Comparison of ENCODE assay signal across 1 cellular context in genomic region chr3:195001961-195002861, GRCh38.
A peak's percentile ranks its signal among the peaks of the same experiment; 100 is the strongest.
TF ChIP-seq lines count a peak whose summit lies in the region.

No MANE protein-coding gene starts in this region.

TF ChIP-seq in HEK293, 187 proteins besides CTCF, POLR2A, EP300 and RAD21 (continued from another document and continues in another):
- TF ChIP-seq, protein P1, sequence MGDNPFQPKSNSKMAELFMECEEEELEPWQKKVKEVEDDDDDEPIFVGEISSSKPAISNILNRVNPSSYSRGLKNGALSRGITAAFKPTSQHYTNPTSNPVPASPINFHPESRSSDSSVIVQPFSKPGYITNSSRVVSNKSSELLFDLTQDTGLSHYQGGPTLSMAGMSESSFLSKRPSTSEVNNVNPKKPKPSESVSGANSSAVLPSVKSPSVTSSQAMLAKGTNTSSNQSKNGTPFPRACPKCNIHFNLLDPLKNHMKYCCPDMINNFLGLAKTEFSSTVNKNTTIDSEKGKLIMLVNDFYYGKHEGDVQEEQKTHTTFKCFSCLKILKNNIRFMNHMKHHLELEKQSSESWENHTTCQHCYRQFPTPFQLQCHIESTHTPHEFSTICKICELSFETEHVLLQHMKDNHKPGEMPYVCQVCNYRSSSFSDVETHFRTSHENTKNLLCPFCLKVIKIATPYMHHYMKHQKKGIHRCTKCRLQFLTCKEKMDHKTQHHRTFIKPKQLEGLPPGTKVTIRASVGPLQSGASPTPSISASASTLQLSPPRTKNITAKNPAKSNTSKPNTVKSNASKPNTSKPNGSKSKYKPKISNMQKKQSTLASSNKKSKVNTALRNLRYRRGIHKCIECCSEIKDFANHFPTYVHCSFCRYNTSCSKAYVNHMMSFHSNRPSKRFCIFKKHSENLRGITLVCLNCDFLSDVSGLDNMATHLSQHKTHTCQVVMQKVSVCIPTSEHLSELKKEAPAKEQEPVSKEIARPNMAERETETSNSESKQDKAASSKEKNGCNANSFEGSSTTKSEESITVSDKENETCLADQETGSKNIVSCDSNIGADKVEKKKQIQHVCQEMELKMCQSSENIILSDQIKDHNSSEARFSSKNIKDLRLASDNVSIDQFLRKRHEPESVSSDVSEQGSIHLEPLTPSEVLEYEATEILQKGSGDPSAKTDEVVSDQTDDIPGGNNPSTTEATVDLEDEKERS (tag by site-specific recombination; IDR thresholded peaks at IDR 0.05), result no peak
- TF ChIP-seq EGR2 (tag by site-specific recombination; IDR thresholded peaks at IDR 0.05; ENCODE audit: low read depth), result peak; percentile 17; the same call in 1 of the 2 replicates
- TF ChIP-seq KLF1 (tag by site-specific recombination; IDR thresholded peaks at IDR 0.05), result peak; percentile 83
- no peak for TF ChIP-seq ZNF626 (tag by site-specific recombination; IDR thresholded peaks at IDR 0.05)
- no peak for TF ChIP-seq ZNF707 (tag by site-specific recombination; IDR thresholded peaks at IDR 0.05)
- peak; percentile 83 for TF ChIP-seq ZIC2 (tag by site-specific recombination; IDR thresholded peaks at IDR 0.05)
- TF ChIP-seq, protein P2, sequence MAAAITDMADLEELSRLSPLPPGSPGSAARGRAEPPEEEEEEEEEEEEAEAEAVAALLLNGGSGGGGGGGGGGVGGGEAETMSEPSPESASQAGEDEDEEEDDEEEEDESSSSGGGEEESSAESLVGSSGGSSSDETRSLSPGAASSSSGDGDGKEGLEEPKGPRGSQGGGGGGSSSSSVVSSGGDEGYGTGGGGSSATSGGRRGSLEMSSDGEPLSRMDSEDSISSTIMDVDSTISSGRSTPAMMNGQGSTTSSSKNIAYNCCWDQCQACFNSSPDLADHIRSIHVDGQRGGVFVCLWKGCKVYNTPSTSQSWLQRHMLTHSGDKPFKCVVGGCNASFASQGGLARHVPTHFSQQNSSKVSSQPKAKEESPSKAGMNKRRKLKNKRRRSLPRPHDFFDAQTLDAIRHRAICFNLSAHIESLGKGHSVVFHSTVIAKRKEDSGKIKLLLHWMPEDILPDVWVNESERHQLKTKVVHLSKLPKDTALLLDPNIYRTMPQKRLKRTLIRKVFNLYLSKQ (tag by site-specific recombination; IDR thresholded peaks at IDR 0.05; ENCODE audit: borderline replicate concordance), result no peak
- peak; percentile 79 for TF ChIP-seq PATZ1 (tag by site-specific recombination; IDR thresholded peaks at IDR 0.05)
- peak; percentile 95 for TF ChIP-seq KLF10 (tag by site-specific recombination; IDR thresholded peaks at IDR 0.05)
- peak; percentile 78 for TF ChIP-seq SCRT2 (tag by site-specific recombination; IDR thresholded peaks at IDR 0.05)
- TF ChIP-seq ZNF629 (tag by site-specific recombination; IDR thresholded peaks at IDR 0.05), result peak; percentile 92
- TF ChIP-seq ZNF558 (tag by site-specific recombination; IDR thresholded peaks at IDR 0.05), result peak; percentile 45; the same call in 1 of the 2 replicates
- TF ChIP-seq GLIS2 (tag by site-specific recombination; IDR thresholded peaks at IDR 0.05), result peak; percentile 69
- TF ChIP-seq PBX3 (CRISPR knock-in tag; IDR thresholded peaks at IDR 0.05), result no peak
- TF ChIP-seq ZNF184 (tag by site-specific recombination; IDR thresholded peaks at IDR 0.05), result peak; percentile 71; the same call in 1 of the 2 replicates
- TF ChIP-seq, protein P3, sequence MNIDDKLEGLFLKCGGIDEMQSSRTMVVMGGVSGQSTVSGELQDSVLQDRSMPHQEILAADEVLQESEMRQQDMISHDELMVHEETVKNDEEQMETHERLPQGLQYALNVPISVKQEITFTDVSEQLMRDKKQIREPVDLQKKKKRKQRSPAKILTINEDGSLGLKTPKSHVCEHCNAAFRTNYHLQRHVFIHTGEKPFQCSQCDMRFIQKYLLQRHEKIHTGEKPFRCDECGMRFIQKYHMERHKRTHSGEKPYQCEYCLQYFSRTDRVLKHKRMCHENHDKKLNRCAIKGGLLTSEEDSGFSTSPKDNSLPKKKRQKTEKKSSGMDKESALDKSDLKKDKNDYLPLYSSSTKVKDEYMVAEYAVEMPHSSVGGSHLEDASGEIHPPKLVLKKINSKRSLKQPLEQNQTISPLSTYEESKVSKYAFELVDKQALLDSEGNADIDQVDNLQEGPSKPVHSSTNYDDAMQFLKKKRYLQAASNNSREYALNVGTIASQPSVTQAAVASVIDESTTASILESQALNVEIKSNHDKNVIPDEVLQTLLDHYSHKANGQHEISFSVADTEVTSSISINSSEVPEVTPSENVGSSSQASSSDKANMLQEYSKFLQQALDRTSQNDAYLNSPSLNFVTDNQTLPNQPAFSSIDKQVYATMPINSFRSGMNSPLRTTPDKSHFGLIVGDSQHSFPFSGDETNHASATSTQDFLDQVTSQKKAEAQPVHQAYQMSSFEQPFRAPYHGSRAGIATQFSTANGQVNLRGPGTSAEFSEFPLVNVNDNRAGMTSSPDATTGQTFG (tag by site-specific recombination; IDR thresholded peaks at IDR 0.05; ENCODE audit: borderline replicate concordance), result no peak
- peak; percentile 69 for TF ChIP-seq GFI1B (tag by site-specific recombination; IDR thresholded peaks at IDR 0.05)
- peak; percentile 7; the same call in 1 of the 2 replicates for TF ChIP-seq ZNF600 (tag by site-specific recombination; IDR thresholded peaks at IDR 0.05)
- peak; percentile 89 for TF ChIP-seq KLF17 (tag by site-specific recombination; IDR thresholded peaks at IDR 0.05)
- peak; percentile 7; the same call in 1 of the 2 replicates for TF ChIP-seq ZNF146 (tag by site-specific recombination; IDR thresholded peaks at IDR 0.05)
- TF ChIP-seq SCRT1 (tag by site-specific recombination; IDR thresholded peaks at IDR 0.05; ENCODE audit: borderline replicate concordance), result peak; percentile 85
- peak; percentile 69; the same call in 1 of the 2 replicates for TF ChIP-seq ZNF843 (tag by site-specific recombination; IDR thresholded peaks at IDR 0.05)
- 0 out of 2 replicates have a peak, but pooled peaks have one; percentile 24 for TF ChIP-seq ZFP69B (tag by site-specific recombination; IDR thresholded peaks at IDR 0.05)
- TF ChIP-seq ZBTB8A (tag by site-specific recombination; IDR thresholded peaks at IDR 0.05), result peak; percentile 68
- TF ChIP-seq, protein P4, sequence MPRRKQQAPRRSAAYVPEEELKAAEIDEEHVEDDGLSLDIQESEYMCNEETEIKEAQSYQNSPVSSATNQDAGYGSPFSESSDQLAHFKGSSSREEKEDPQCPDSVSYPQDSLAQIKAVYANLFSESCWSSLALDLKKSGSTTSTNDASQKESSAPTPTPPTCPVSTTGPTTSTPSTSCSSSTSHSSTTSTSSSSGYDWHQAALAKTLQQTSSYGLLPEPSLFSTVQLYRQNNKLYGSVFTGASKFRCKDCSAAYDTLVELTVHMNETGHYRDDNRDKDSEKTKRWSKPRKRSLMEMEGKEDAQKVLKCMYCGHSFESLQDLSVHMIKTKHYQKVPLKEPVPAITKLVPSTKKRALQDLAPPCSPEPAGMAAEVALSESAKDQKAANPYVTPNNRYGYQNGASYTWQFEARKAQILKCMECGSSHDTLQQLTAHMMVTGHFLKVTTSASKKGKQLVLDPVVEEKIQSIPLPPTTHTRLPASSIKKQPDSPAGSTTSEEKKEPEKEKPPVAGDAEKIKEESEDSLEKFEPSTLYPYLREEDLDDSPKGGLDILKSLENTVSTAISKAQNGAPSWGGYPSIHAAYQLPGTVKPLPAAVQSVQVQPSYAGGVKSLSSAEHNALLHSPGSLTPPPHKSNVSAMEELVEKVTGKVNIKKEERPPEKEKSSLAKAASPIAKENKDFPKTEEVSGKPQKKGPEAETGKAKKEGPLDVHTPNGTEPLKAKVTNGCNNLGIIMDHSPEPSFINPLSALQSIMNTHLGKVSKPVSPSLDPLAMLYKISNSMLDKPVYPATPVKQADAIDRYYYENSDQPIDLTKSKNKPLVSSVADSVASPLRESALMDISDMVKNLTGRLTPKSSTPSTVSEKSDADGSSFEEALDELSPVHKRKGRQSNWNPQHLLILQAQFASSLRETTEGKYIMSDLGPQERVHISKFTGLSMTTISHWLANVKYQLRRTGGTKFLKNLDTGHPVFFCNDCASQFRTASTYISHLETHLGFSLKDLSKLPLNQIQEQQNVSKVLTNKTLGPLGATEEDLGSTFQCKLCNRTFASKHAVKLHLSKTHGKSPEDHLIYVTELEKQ (tag by site-specific recombination; IDR thresholded peaks at IDR 0.05; ENCODE audit: borderline replicate concordance), result peak; percentile 88
- TF ChIP-seq ZEB2 (tag by site-specific recombination; IDR thresholded peaks at IDR 0.05), result peak; percentile 82
- TF ChIP-seq ZFHX2 (tag by site-specific recombination; conservative IDR thresholded peaks at IDR 0.05), result peak; percentile 65
- TF ChIP-seq KLF7 (tag by site-specific recombination; IDR thresholded peaks at IDR 0.05; ENCODE audit: borderline replicate concordance), result peak; percentile 50; the same call in 1 of the 2 replicates
- peak; percentile 12; the same call in 1 of the 2 replicates for TF ChIP-seq ZNF362 (tag by site-specific recombination; IDR thresholded peaks at IDR 0.05)
- peak; percentile 72; the same call in 1 of the 2 replicates for TF ChIP-seq ZNF24 (tag by site-specific recombination; IDR thresholded peaks at IDR 0.05)
- TF ChIP-seq ZNF777 (tag by site-specific recombination; IDR thresholded peaks at IDR 0.05; ENCODE audit: borderline replicate concordance), result no peak
- TF ChIP-seq, protein P5, sequence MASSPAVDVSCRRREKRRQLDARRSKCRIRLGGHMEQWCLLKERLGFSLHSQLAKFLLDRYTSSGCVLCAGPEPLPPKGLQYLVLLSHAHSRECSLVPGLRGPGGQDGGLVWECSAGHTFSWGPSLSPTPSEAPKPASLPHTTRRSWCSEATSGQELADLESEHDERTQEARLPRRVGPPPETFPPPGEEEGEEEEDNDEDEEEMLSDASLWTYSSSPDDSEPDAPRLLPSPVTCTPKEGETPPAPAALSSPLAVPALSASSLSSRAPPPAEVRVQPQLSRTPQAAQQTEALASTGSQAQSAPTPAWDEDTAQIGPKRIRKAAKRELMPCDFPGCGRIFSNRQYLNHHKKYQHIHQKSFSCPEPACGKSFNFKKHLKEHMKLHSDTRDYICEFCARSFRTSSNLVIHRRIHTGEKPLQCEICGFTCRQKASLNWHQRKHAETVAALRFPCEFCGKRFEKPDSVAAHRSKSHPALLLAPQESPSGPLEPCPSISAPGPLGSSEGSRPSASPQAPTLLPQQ (tag by site-specific recombination; IDR thresholded peaks at IDR 0.05), result peak; percentile 57; the same call in 1 of the 2 replicates
- no peak for TF ChIP-seq ZNF221 (tag by site-specific recombination; IDR thresholded peaks at IDR 0.05; ENCODE audit: borderline replicate concordance)
- 0 out of 2 replicates have a peak, but pooled peaks have one; percentile 19 for TF ChIP-seq ZNF394 (tag by site-specific recombination; IDR thresholded peaks at IDR 0.05; ENCODE audit: borderline replicate concordance)
- TF ChIP-seq ZNF18 (tag by site-specific recombination; IDR thresholded peaks at IDR 0.05), result peak; percentile 81
